25 cellular contexts compared by ENCODE assay signal in the genomic region with DNA sequence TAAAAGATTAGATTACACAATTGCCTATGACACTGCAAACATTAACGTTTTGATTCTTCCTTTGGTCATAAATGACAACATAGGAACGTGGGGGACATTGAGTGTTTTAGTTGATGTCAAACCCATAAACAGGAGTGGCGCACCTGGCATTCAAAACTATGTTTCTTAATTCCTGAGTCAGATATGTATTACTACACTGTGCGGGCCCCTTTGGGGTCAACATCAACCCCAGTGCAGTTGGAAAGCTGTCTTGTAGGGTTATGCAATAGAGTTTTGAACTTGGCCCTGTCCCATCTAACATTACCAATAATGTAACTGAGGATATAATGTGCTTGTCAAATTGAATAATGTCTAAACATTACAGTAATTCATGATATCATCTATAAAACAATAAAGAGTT.
"Had no signal": no experiment of that assay in that cellular context is flagged by ENCODE, and none has a peak within 500 bp of the region (broad histone marks: within the 10 kb centered on the region; RNA-seq: fewer than 3 reads in every experiment).

No MANE protein-coding gene starts in this region.

- ATAC-seq: naive thymus-derived CD4-positive, alpha-beta T cell; natural killer cell; right lobe of liver; stimulated activated effector memory CD8-positive, alpha-beta T cell treated with anti-CD3 and anti-CD28 coated beads, Interleukin-12 subunit alpha, Interleukin-12 subunit beta, amount 100 ng/mL, for 72 hours; stimulated activated naive B cell treated with anti-CD40 and anti-IgM and Interleukin-4, amounts not matched to agents 10 μg/mL and 1 μg/mL and 100 μg/mL, for 72 hours had no signal

- H3K36me3 ChIP-seq: neural progenitor cell, ovary, right lobe of liver, spleen, stomach, thoracic aorta, thyroid gland, tibial nerve, upper lobe of left lung, vagina had no signal

- H3K9me3 ChIP-seq: ovary, psoas muscle, right lobe of liver, spleen, stomach, thoracic aorta, thyroid gland, tibial nerve, upper lobe of left lung, vagina had no signal

- H3K27me3 ChIP-seq: neural progenitor cell, ovary, right lobe of liver, spleen, stomach, thyroid gland, tibial nerve, upper lobe of left lung, vagina had no signal

- H3K27ac ChIP-seq: neural progenitor cell, ovary, parathyroid adenoma, psoas muscle, right lobe of liver, skin epidermis, spleen, stomach, thoracic aorta, thyroid gland, tibial nerve, upper lobe of left lung, vagina had no signal

- H3K4me3 ChIP-seq: neural progenitor cell, ovary, psoas muscle, right lobe of liver, skin epidermis, smooth muscle cell, spleen, stomach, thoracic aorta, thyroid gland, tibial nerve, upper lobe of left lung, vagina had no signal

- H3K9ac ChIP-seq: neural progenitor cell, parathyroid adenoma had no signal

- DNase-seq: naive thymus-derived CD4-positive, alpha-beta T cell; natural killer cell; occipital lobe; posterior cingulate gyrus; psoas muscle; right lobe of liver; spleen; stimulated activated CD4-positive, alpha-beta T cell treated with anti-CD3 and anti-CD28 coated beads, Interleukin-12 subunit alpha, Interleukin-12 subunit beta, amount 100 ng/mL, for 4 hours; stimulated activated CD4-positive, alpha-beta T cell treated with anti-CD3 and anti-CD28 coated beads, Interleukin-1b, Interleukin-23, amount 100 ng/mL, for 48 hours; stimulated activated CD4-positive, alpha-beta T cell treated with anti-CD3 and anti-CD28 coated beads, Interleukin-4, amount 100 ng/mL, for 24 hours; stimulated activated naive B cell treated with anti-CD40 and anti-IgM and Interleukin-4, amounts not matched to agents 10 μg/mL and 1 μg/mL and 100 μg/mL, for 72 hours; stimulated activated naive CD4-positive, alpha-beta T cell treated with Interleukin-2 at 50 U/mL for 16 hours; stomach; thyroid gland; trophoblast cell; upper lobe of left lung had no signal

- H3K4me1 ChIP-seq: neural progenitor cell, parathyroid adenoma, psoas muscle, right lobe of liver, spleen, stomach, tibial nerve, upper lobe of left lung, vagina had no signal
